ENCODE assay signal across 8 cellular contexts in genomic region chr12:3751151-3752095, GRCh38. TPM values are rescaled to one million over a fixed set of nuclear protein-coding genes. Genes with fewer than 3 reads are reported as not detected.
DNase-seq lines count a peak whose midpoint lies in the region; ATAC-seq, FAIRE-seq and TF ChIP-seq lines count a peak whose summit lies in the region.

No MANE protein-coding gene starts in this region.

- H3K4me2 ChIP-seq in K562 (ENCODE audit: insufficient read depth, low read length) (peak overlapping the region; percentile 89), hepatocyte (no peak overlapping the region)

- peak overlapping the region; percentile 95 to 100 (median 98) for H3K27ac Mint-ChIP-seq in CD8-positive, alpha-beta memory T cell

- TF ChIP-seq POLR2A in NB4 (IDR thresholded peaks at IDR 0.05; ENCODE audit: extremely low read depth, insufficient read length), result no peak
- TF ChIP-seq POLR2A in K562 (conservative IDR thresholded peaks at IDR 0.05), result no peak

- peak overlapping the region; percentile 97 for H3K27ac ChIP-seq in CD8-positive, alpha-beta memory T cell (ENCODE audit: low read depth, low read length)
- H3K27ac ChIP-seq in K562 (ENCODE audit: extremely low read depth, low read depth, low read length) (peak overlapping the region; percentile 77; the same call in 2 of the 3 replicates), neutrophil (peak overlapping the region; percentile 90), hepatocyte (no peak overlapping the region)

- H3K9ac ChIP-seq in K562 (ENCODE audit: insufficient read depth in 1 of 2, low read depth in 2 of 2, low read length in 2 of 2), result peak overlapping the region; percentile 76 to 95; a peak in 3 of 4 replicates

- POLR2A ChIA-PET in CD8-positive, alpha-beta memory T cell (lab: Charles Lee), result interaction anchor here (0.6 kb wide), 1 partner anchor 18 kb away, joined by 3 read pairs; no protein-coding TSS in a partner anchor
- POLR2A ChIA-PET in K562 (lab: Yijun Ruan, JAX), result no interaction called here

- H3K9me3 ChIP-seq in CD8-positive, alpha-beta memory T cell (ENCODE audit: low read length), result no peaks in the 10 kb centered on the region
- H3K9me3 ChIP-seq in K562 (replicated peaks; ENCODE audit: control insufficient read depth, insufficient read depth, low read depth, low read length) (no peaks in the 10 kb centered on the region), neutrophil (no peaks in the 10 kb centered on the region), hepatocyte (ENCODE audit: low read depth) (no peaks in the 10 kb centered on the region)

- no peaks in the 10 kb centered on the region for H4K20me1 ChIP-seq in K562 (replicated peaks; ENCODE audit: control insufficient read depth, insufficient read depth, low read length)
- no peaks in the 10 kb centered on the region for H4K20me1 ChIP-seq in hepatocyte (ENCODE audit: insufficient read depth, poor library complexity, severe bottlenecking)

- H3K27me3 Mint-ChIP-seq in CD8-positive, alpha-beta memory T cell, result no peaks in the 10 kb centered on the region

- no peaks in the 10 kb centered on the region for H3K9me2 ChIP-seq in hepatocyte (replicated peaks; ENCODE audit: insufficient read depth)

- H3K79me2 ChIP-seq in K562 (ENCODE audit: control insufficient read depth, insufficient read depth, low read length) (peaks cover 34% of the 10 kb centered on the region), hepatocyte (no peaks in the 10 kb centered on the region)

- TF ChIP-seq CTCF in NB4 (IDR thresholded peaks at IDR 0.05; ENCODE audit: low read depth, low read length) (no peak), K562 (IDR thresholded peaks at IDR 0.05 in 2 of 3, conservative IDR thresholded peaks at IDR 0.05 in 1 of 3; ENCODE audit: insufficient read depth in 2 of 3, low read depth in 1 of 3, low read length in 3 of 3) (no peak), neutrophil (IDR thresholded peaks at IDR 0.05) (no peak), hepatocyte (IDR thresholded peaks at IDR 0.05; ENCODE audit: poor library complexity) (no peak)

- intact Hi-C loops in K562 (cut with micrococcal nuclease), result loop anchor here (10.0 kb wide), 1 partner anchor 97 kb away; no protein-coding TSS in a partner anchor

- CTCF ChIA-PET in CD8-positive, alpha-beta memory T cell (lab: Charles Lee), result interaction anchor here (1.2 kb wide), 1 partner anchor 10 kb away, joined by 4 read pairs; no protein-coding TSS in a partner anchor
- CTCF ChIA-PET in K562 (lab: Yijun Ruan, JAX; ENCODE audit: low intra/inter-chr PET ratio), result no interaction called here

- H3K4me3 ChIP-seq in CD8-positive, alpha-beta memory T cell (ENCODE audit: low read length), result peak overlapping the region; percentile 93
- H3K4me3 ChIP-seq in NB4 (ENCODE audit: low read depth, low read length) (peak overlapping the region; percentile 70), K562 (peak overlapping the region; percentile 62), neutrophil (ENCODE audit: low read depth in 1 of 2, low read length in 1 of 2) (peak overlapping the region; percentile 71 to 86), hepatocyte (no peak overlapping the region)

- FAIRE-seq in K562 (lab: Jason Lieb, UNC), result no peak

- ATAC-seq in K562 (no peak), HG02588 (IDR thresholded peaks at IDR 0.05; ENCODE audit: unreplicated experiment) (no peak)

- in situ Hi-C loops in K562 (cut with MboI), result no loop called here

- no TSS peak for BruUV-seq in K562 (replicated peaks; lab: Mats Ljungman, UMichigan)

- peak overlapping the region; percentile 85 to 99 (median 94) for H3K4me3 Mint-ChIP-seq in CD8-positive, alpha-beta memory T cell

- TF ChIP-seq RAD21 in K562 (CRISPR knock-in tag; conservative IDR thresholded peaks at IDR 0.05 in 1 of 2, IDR thresholded peaks at IDR 0.05 in 1 of 2), result no peak

- peaks cover 60% of the 10 kb centered on the region for H3K4me1 ChIP-seq in CD8-positive, alpha-beta memory T cell (ENCODE audit: insufficient read depth, low read length)
- H3K4me1 ChIP-seq in K562 (replicated peaks in 1 of 2; ENCODE audit: control insufficient read depth in 2 of 2, insufficient read depth in 2 of 2, low read length in 2 of 2) (peaks cover 10 to 16% of the 10 kb centered on the region in 2 experiments; a peak in 3 of 5 replicates), neutrophil (ENCODE audit: control insufficient read depth in 1 of 2, insufficient read depth in 1 of 2, low read depth in 1 of 2, low read length in 1 of 2) (peaks cover 51 to 62% of the 10 kb centered on the region in 2 experiments), hepatocyte (ENCODE audit: insufficient read depth) (peaks cover 6% of the 10 kb centered on the region)

- H2AFZ ChIP-seq in K562 (ENCODE audit: low read depth, low read length) (peak overlapping the region; percentile 76), hepatocyte (no peak overlapping the region)

- no peaks in the 10 kb centered on the region for H3K27me3 ChIP-seq in CD8-positive, alpha-beta memory T cell (ENCODE audit: insufficient read depth, low read length, poor library complexity, severe bottlenecking)
- H3K27me3 ChIP-seq in K562 (ENCODE audit: control insufficient read depth in 2 of 2, insufficient read depth in 2 of 2, low read length in 2 of 2) (no peaks in the 10 kb centered on the region), neutrophil (no peaks in the 10 kb centered on the region), hepatocyte (no peaks in the 10 kb centered on the region)

- H3K36me3 Mint-ChIP-seq in CD8-positive, alpha-beta memory T cell, result peaks cover 5 to 26% (median 6%) of the 10 kb centered on the region in 3 donors

- no peak for TF ChIP-seq EP300 in K562 (IDR thresholded peaks at IDR 0.05; ENCODE audit: low read length)

- peaks cover 67 to 81% (median 81%) of the 10 kb centered on the region in 3 donors for H3K4me1 Mint-ChIP-seq in CD8-positive, alpha-beta memory T cell

- H3K9me1 ChIP-seq in K562 (ENCODE audit: control insufficient read depth, insufficient read depth, low read length), result no peaks in the 10 kb centered on the region

- DNase-seq in CD8-positive, alpha-beta memory T cell, result no peak
- DNase-seq in NB4 (ENCODE audit: low read depth) (peak; percentile 23), K562 (ENCODE audit: extremely low read depth in 1 of 4, low spot score in 3 of 4) (no peak), hepatocyte (ENCODE audit: low spot score) (no peak), NCI-H748 treated with DMSO at 0.1 percent for 48 hours (lab: John Stamatoyannopoulos, UW) (no peak)
- no peak for DNase-seq in activated CD4-positive, CD25-positive, alpha-beta regulatory T cell (lab: John Stamatoyannopoulos, UW)

- no peaks in the 10 kb centered on the region for H3K9me3 Mint-ChIP-seq in CD8-positive, alpha-beta memory T cell

- H3K36me3 ChIP-seq in CD8-positive, alpha-beta memory T cell (ENCODE audit: insufficient read depth, low read length), result no peaks in the 10 kb centered on the region
- H3K36me3 ChIP-seq in K562 (ENCODE audit: control insufficient read depth, insufficient read depth, low read length) (0 out of 3 replicates have a peak, but pooled peaks cover 6% of the 10 kb centered on the region), neutrophil (peaks cover 4% of the 10 kb centered on the region), hepatocyte (replicated peaks; ENCODE audit: insufficient read depth, low read depth) (no peaks in the 10 kb centered on the region)

- WGBS in K562 (ENCODE audit: insufficient coverage, low coverage, missing lambda C conversion rate), result 49% methylated on average over 10 of the region's 15 CpGs
- WGBS in hepatocyte (ENCODE audit: low lambda C conversion rate, missing lambda C conversion rate), result 94% methylated on average over 15 of the region's 15 CpGs

TF ChIP-seq in K562, 482 proteins besides CTCF, POLR2A, EP300 and RAD21 (continues in another document):
- TF ChIP-seq ZBTB7A (IDR thresholded peaks at IDR 0.05; ENCODE audit: borderline replicate concordance, control insufficient read depth, low read depth, low read length), result no peak
- TF ChIP-seq PCBP1 (IDR thresholded peaks at IDR 0.05; ENCODE audit: low read depth, low read length, poor library complexity, severe bottlenecking), result no peak
- TF ChIP-seq E2F5 (CRISPR knock-in tag; IDR thresholded peaks at IDR 0.05), result no peak
- TF ChIP-seq PHB (CRISPR knock-in tag; IDR thresholded peaks at IDR 0.05), result no peak
- TF ChIP-seq NONO (IDR thresholded peaks at IDR 0.05; ENCODE audit: low read depth in 2 of 2, low read length in 1 of 2), result no peak
- TF ChIP-seq SP2 (IDR thresholded peaks at IDR 0.05; ENCODE audit: extremely low read depth, low read depth, low read length, poor library complexity, severe bottlenecking), result no peak
- no peak for TF ChIP-seq BMI1 (IDR thresholded peaks at IDR 0.05; ENCODE audit: low read length)
- TF ChIP-seq BCL6 (CRISPR knock-in tag; IDR thresholded peaks at IDR 0.05), result no peak
- TF ChIP-seq XRCC3 (IDR thresholded peaks at IDR 0.05), result no peak

RNA-seq across cellular contexts. Expression of gene CRACR2A, which starts 1.5 kb away (rescaled TPM):
- total RNA-seq in CD8-positive, alpha-beta memory T cell, result 10 to 100 TPM; 27.3 to 27.9 TPM
- 23.3 TPM for polyA plus RNA-seq in CD8-positive, alpha-beta memory T cell
- 44.8 and 46.3 TPM in 2 replicates for total RNA-seq in K562 (2011; cell fraction: chromatin; rRNA removed; ENCODE audit: low replicate concordance)
- 26.6 and 28.7 TPM in 2 replicates for total RNA-seq in K562 (2011; cell fraction: nucleolus; rRNA removed)
- total RNA-seq in K562 (2011; cell fraction: nucleoplasm; rRNA removed), result 30.8 and 33.4 TPM in 2 replicates
- total RNA-seq in K562 (2014; rRNA removed) (10.4 and 13.2 TPM in 2 replicates), K562 (2014; rRNA removed; fragmentation: Illumina TruSeq; extraction: Trizol) (10.4 and 11.2 TPM in 2 replicates), K562 (2015; rRNA removed; fragmentation: Illumina TruSeq; extraction: Trizol) (8.8 and 9.1 TPM in 2 replicates), K562 (2021) (12.7 and 15.1 TPM in 2 replicates), hepatocyte (0.80 and 1.1 TPM in 2 replicates)
- polyA plus RNA-seq in K562 (2011; rRNA removed) (8.1 and 10.3 TPM in 2 replicates), K562 (2014; fragmentation: Illumina TruSeq; extraction: Trizol) (10.2 and 11.6 TPM in 2 replicates), K562 (2014; fragmentation: Nextera tagmentation; extraction: Ambion mirVana) (1 to 10 TPM; 2.1 to 2.3 TPM), K562 (2014; rRNA removed) (10.0 and 12.8 TPM in 2 replicates), hepatocyte (0.30 and 0.64 TPM in 2 replicates)
- 4.7 and 5.6 TPM in 2 replicates for polyA plus RNA-seq in K562 (2011; cell fraction: cytosol; rRNA removed)
- polyA plus RNA-seq in K562 (2011; cell fraction: nucleus; rRNA removed), result 9.9 and 14.7 TPM in 2 replicates
- 5.5 and 7.5 TPM in 2 replicates for polyA plus RNA-seq in K562 (2012)
- polyA minus RNA-seq in K562 (2011; rRNA and poly(A)+ RNA removed), result 15.6 and 17.9 TPM in 2 replicates
- polyA minus RNA-seq in K562 (2011; cell fraction: cytosol; rRNA and poly(A)+ RNA removed), result 4.1 and 11.5 TPM in 2 replicates
- 18.2 and 20.4 TPM in 2 replicates for polyA minus RNA-seq in K562 (2011; cell fraction: nucleus; rRNA and poly(A)+ RNA removed)
